ENCODE assay signal across 6 cellular contexts in the genomic region with DNA sequence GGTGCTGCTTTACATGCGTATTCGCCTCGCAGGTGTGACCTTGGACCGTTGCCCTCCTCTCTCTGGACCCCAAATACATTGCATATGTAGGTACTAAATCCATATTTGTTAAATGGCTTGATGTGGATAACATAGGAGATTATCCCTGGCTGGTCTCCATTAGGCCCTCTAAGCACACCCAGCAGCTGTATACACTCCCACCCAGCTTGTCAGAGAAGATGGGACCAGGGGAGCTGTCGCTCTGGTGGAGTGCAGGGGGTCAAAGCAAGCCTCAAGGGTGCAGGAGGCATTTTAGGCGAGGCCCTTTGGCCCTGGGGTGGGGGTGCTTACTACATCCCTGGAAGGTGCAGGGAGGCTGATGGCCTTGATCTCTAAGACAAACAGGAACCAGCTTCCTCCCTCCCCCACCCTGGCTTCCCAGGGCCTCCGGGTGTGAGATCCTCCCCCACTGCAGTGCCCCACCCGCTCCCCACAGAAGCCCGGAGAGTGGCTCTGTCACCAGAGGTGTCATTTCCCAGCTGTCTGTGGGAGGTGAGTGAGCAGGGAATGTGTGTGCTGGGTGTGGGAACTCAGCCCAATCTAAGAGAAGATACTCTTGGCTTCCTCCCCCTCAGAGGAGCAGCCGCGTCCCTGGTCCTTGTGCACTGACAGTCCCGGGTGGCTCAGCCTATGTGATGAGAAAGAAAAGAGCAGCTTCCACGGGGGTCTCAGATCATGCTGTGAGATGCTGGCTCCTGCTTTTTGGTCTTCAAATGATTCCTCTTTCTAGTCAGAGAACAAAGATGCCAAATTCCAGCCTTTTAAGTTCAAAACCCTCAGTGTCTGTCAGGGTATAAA. TPM values are rescaled to one million over a fixed set of nuclear protein-coding genes. Genes with fewer than 3 reads are reported as not detected.
DNase-seq lines count a peak whose midpoint lies in the region; ATAC-seq, FAIRE-seq and TF ChIP-seq lines count a peak whose summit lies in the region.

No MANE protein-coding gene starts in this region.

- CTCF ChIA-PET in T-cell (lab: Charles Lee), result interaction anchor here in 1 of 2 donors (1.3 kb wide), 1 partner anchor 45 kb away, joined by 4 read pairs; no protein-coding TSS in a partner anchor

- peak overlapping the region; percentile 78 for H3K4me3 ChIP-seq in endodermal cell (ENCODE audit: low read length)

- ATAC-seq in T-cell (replicated peaks in 1 of 4), result peak; percentile 60 to 69 (median 66)
- ATAC-seq in GM19328 (IDR thresholded peaks at IDR 0.05; ENCODE audit: unreplicated experiment), result no peak

- H3K9me3 Mint-ChIP-seq in T-cell, result no peaks in the 10 kb centered on the region
- no peaks in the 10 kb centered on the region for H3K9me3 Mint-ChIP-seq in endodermal cell

- H3K36me3 Mint-ChIP-seq in T-cell (peaks cover 20% of the 10 kb centered on the region), endodermal cell (ENCODE audit: low read depth) (peaks cover 28% of the 10 kb centered on the region)

- peak; percentile 72 for FAIRE-seq in GM18507 (lab: Jason Lieb, UNC)

- peak overlapping the region; percentile 91 for H3K27ac ChIP-seq in endodermal cell (ENCODE audit: low read depth, low read length)

- 22 to 29% methylated on average over 4 to 11 of the region's 13 CpGs for WGBS in endodermal cell (ENCODE audit: insufficient coverage in 1 of 2, insufficient read length in 1 of 2), 2 experiments

- peak overlapping the region; percentile 83 to 85 (median 84) for H3K4me3 Mint-ChIP-seq in T-cell
- H3K4me3 Mint-ChIP-seq in endodermal cell, result peak overlapping the region; percentile 77

- POLR2A ChIA-PET in T-cell (lab: Charles Lee), result interaction anchor here (0.5 to 1.8 kb wide), 4 partner anchors 9 to 163 kb away, joined by 3 to 17 read pairs (median 4); no protein-coding TSS in a partner anchor

- H3K9me3 ChIP-seq in endodermal cell (ENCODE audit: control insufficient read depth, low read length), result no peaks in the 10 kb centered on the region

- no peaks in the 10 kb centered on the region for H3K27me3 Mint-ChIP-seq in T-cell
- H3K27me3 Mint-ChIP-seq in endodermal cell (ENCODE audit: insufficient read depth), result no peaks in the 10 kb centered on the region

- DNase-seq in GM18507 (ENCODE audit: extremely low spot score, insufficient read length, low read depth) (no peak), T-cell (peak in 33 of 34 experiments; percentile 52 to 83 (median 70)), endodermal cell (peak; percentile 91), pons (ENCODE audit: low spot score) (peak; percentile 61), dedifferentiated amniotic fluid mesenchymal stem cell (ENCODE audit: extremely low spot score) (no peak)

- peaks cover 21% of the 10 kb centered on the region for H3K36me3 ChIP-seq in endodermal cell (ENCODE audit: control insufficient read depth, insufficient read depth, low read length)

- H3K27me3 ChIP-seq in endodermal cell (ENCODE audit: control insufficient read depth, insufficient read depth, low read length, poor library complexity, severe bottlenecking), result no peaks in the 10 kb centered on the region

- no peak for TF ChIP-seq CTCF in endodermal cell (conservative IDR thresholded peaks at IDR 0.05)

- H3K9ac ChIP-seq in endodermal cell (ENCODE audit: extremely low read depth, low read length, poor library complexity, severe bottlenecking), result no peak overlapping the region

- H3K4me1 Mint-ChIP-seq in T-cell (peaks cover 51 to 62% (median 51%) of the 10 kb centered on the region in 3 donors), endodermal cell (peaks cover 42% of the 10 kb centered on the region)

- H3K27ac Mint-ChIP-seq in T-cell (peak overlapping the region; percentile 98), endodermal cell (peak overlapping the region; percentile 98)

- peaks cover 15% of the 10 kb centered on the region for H3K4me1 ChIP-seq in endodermal cell (ENCODE audit: control insufficient read depth, insufficient read depth, low read length)

RNA-seq across cellular contexts. Expression of a gene that starts 1.4 kb away (rescaled TPM):
- total RNA-seq in T-cell (100 to 1,000 TPM; 160 to 243 (median 186) TPM), endodermal cell (10 to 100 TPM; 32.1 to 32.2 TPM)
- 57.3 TPM for polyA plus RNA-seq in endodermal cell (2013, experiment 1 of 2)
- polyA plus RNA-seq in endodermal cell (2013, experiment 2 of 2), result 46.3 TPM

RNA-seq across cellular contexts. Expression of a gene that starts 12.0 kb away (rescaled TPM):
- 10 to 100 TPM; 23.4 to 28.9 (median 25.0) TPM for total RNA-seq in T-cell
- 10 to 100 TPM; 26.2 to 27.7 TPM for total RNA-seq in endodermal cell
- polyA plus RNA-seq in endodermal cell (2013, experiment 1 of 2), result 79.3 TPM
- 69.1 TPM for polyA plus RNA-seq in endodermal cell (2013, experiment 2 of 2)

RNA-seq across cellular contexts. Expression of a gene that starts 12.0 kb away (rescaled TPM):
- 1,000 to 10,000 TPM in 2 of 5 donors, 10 to 100 TPM in 3; 62.6 to 1,675 (median 82.4) TPM for total RNA-seq in T-cell
- total RNA-seq in endodermal cell, result 10 to 100 TPM; 38.3 to 53.7 TPM
- polyA plus RNA-seq in endodermal cell (2013, experiment 1 of 2), result 24.2 TPM
- 19.0 TPM for polyA plus RNA-seq in endodermal cell (2013, experiment 2 of 2)

RNA-seq across cellular contexts. Expression of a gene that starts 25.8 kb away (rescaled TPM):
- total RNA-seq in T-cell (10 to 100 TPM in 3 of 5 donors, 1 to 10 TPM in 2; 6.7 to 21.3 (median 17.2) TPM), endodermal cell (1 to 10 TPM; 4.1 to 5.5 TPM)
- 3.5 TPM for polyA plus RNA-seq in endodermal cell (2013, experiment 1 of 2)
- 3.2 TPM for polyA plus RNA-seq in endodermal cell (2013, experiment 2 of 2)

RNA-seq across cellular contexts. Expression of a gene that starts 40.3 kb away (rescaled TPM):
- total RNA-seq in T-cell (1 to 10 TPM in 1 of 5 donors, under 1 TPM in 2, not detected in 2; 0.16 to 1.6 (median 0.23) TPM), endodermal cell (1 to 10 TPM in 1 of 2 donors, under 1 TPM in 1; 0.40 to 2.2 TPM)
- polyA plus RNA-seq in endodermal cell (2013, experiment 1 of 2), result 0.89 TPM
- polyA plus RNA-seq in endodermal cell (2013, experiment 2 of 2), result 0.87 TPM

Comparison
In these comparisons a context has a peak if more than half of its experiments do, and no peak if none do; other contexts are left out.
1. DNase-seq: peak in T-cell (33 of 34), endodermal cell (single experiment) and pons (single experiment); none in GM18507 (single experiment) and dedifferentiated amniotic fluid mesenchymal stem cell (single experiment).
2. RNA of a gene that starts 1.4 kb away (total RNA-seq): 160 to 243 TPM in T-cell; 32.1 to 32.2 TPM in endodermal cell; every median in the first group is over 4 times any median in the second.